In the genomic region with DNA sequence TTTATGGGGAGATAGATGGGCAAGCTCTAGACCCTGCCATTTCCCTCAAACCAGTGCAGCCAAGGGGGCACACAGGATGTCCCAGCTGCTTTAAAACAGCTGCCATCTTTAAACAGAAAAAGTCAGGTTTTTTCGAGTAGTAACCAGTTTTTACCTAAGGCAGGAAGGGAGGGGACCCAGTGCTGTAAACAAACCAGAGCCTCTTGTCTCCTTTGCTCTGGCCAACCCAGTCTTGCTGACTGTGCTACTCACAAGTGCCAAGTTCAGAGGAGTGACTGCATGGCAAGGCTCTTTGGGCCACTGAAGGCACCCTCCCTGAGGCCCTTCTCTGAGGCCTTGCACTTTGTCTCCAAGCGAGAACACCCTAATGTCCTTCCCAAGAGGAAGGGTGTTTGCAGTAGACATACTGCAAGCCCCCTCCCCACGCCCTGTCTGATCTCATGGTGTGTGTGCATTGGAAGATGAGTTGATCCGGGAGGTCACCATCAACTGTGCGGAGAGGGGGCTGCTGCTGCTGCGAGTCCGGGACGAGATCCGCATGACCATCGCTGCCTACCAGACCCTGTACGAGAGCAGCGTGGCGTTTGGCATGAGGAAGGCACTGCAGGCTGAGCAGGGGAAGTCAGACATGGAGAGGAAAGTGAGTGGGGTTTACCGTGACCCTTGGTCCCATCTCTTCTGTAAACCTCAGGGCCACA, we compare ENCODE assay signal across 10 cellular contexts. TPM values are rescaled to one million over a fixed set of nuclear protein-coding genes. Genes with fewer than 3 reads are reported as not detected.
"Had no signal": no experiment of that assay in that cellular context is flagged by ENCODE, and none has a peak within 500 bp of the region (broad histone marks: within the 10 kb centered on the region; RNA-seq: fewer than 3 reads in every experiment).

No MANE protein-coding gene starts in this region.

- H3K4me3 ChIP-seq: gastrocnemius medialis, heart left ventricle, lung, ovary had no signal

- H3K27me3 Mint-ChIP-seq: activated CD4-positive, alpha-beta T cell treated with anti-CD3 and anti-CD28 coated beads, Interleukin-2, amount 10 ng/mL, durations not matched to agents 24 days and 14 days; activated CD8-positive, alpha-beta memory T cell treated with anti-CD3 and anti-CD28 coated beads, Interleukin-2, amount 10 ng/mL, durations not matched to agents 7 days and 5 days had no signal

- ATAC-seq: gastrocnemius medialis, left colon, sciatic nerve had no signal

- H3K9me3 ChIP-seq: gastrocnemius medialis, heart left ventricle, ovary had no signal

- H3K4me3 Mint-ChIP-seq: activated CD4-positive, alpha-beta T cell treated with anti-CD3 and anti-CD28 coated beads, Interleukin-2, amount 10 ng/mL, durations not matched to agents 24 days and 14 days; activated CD8-positive, alpha-beta memory T cell treated with anti-CD3 and anti-CD28 coated beads, Interleukin-2, amount 10 ng/mL, durations not matched to agents 7 days and 5 days had no signal

- H3K27ac ChIP-seq: gastrocnemius medialis, heart left ventricle, ovary had no signal

- DNase-seq: activated effector memory CD4-positive, alpha-beta T cell treated with Interleukin-2 at 50 U/mL for 16 hours; cortex of kidney; gastrocnemius medialis; heart left ventricle; left colon had no signal

- H3K36me3 ChIP-seq: ovary had no signal

- H3K9me3 Mint-ChIP-seq: activated CD4-positive, alpha-beta T cell treated with anti-CD3 and anti-CD28 coated beads, Interleukin-2, amount 10 ng/mL, durations not matched to agents 24 days and 14 days had no signal

- H3K27me3 ChIP-seq: gastrocnemius medialis, heart left ventricle, ovary had no signal

- H3K27ac Mint-ChIP-seq: activated CD8-positive, alpha-beta memory T cell treated with anti-CD3 and anti-CD28 coated beads, Interleukin-2, amount 10 ng/mL, durations not matched to agents 7 days and 5 days had no signal

RNA-seq across cellular contexts. Expression of gene DNALI1, which starts 4.5 kb away (rescaled TPM):
- total RNA-seq: activated CD4-positive, alpha-beta T cell treated with anti-CD3 and anti-CD28 coated beads, Interleukin-2, amount 10 ng/mL, durations not matched to agents 24 days and 14 days had no signal
